18 cellular contexts compared by ENCODE assay signal in genomic region chr6:109374493-109374892, GRCh38. TPM values are rescaled to one million over a fixed set of nuclear protein-coding genes. Genes with fewer than 3 reads are reported as not detected.
A peak's percentile ranks its signal among the peaks of the same experiment; 100 is the strongest.
DNase-seq lines count a peak whose midpoint lies in the region; ATAC-seq and TF ChIP-seq lines count a peak whose summit lies in the region.
"Had no signal": no experiment of that assay in that cellular context is flagged by ENCODE, and none has a peak within 500 bp of the region (broad histone marks: within the 10 kb centered on the region; RNA-seq: fewer than 3 reads in every experiment).

No MANE protein-coding gene starts in this region.

- peaks cover 20 to 71% (median 67%) of the 10 kb centered on the region in 4 donors for H3K4me1 ChIP-seq in esophagus muscularis mucosa

- no peaks in the 10 kb centered on the region for H3K27me3 ChIP-seq in esophagus muscularis mucosa
- H3K27me3 ChIP-seq: BLaER1, hepatocyte, stomach had no signal

- TF ChIP-seq CTCF in esophagus muscularis mucosa (IDR thresholded peaks at IDR 0.05) = no peak

- WGBS in esophagus muscularis mucosa = 82% methylated on average over 4 of the region's 4 CpGs

- peak overlapping the region; percentile 98 for H3K27ac Mint-ChIP-seq in activated CD4-positive, alpha-beta T cell treated with anti-CD3 and anti-CD28 coated beads for 36 hours
- peak overlapping the region in 2 of 3 donors; percentile 28 to 67 for H3K27ac Mint-ChIP-seq in IgD-negative memory B cell
- peak overlapping the region; percentile 27 for H3K27ac Mint-ChIP-seq in activated naive CD8-positive, alpha-beta T cell treated with anti-CD3 and anti-CD28 coated beads, Interleukin-2, amount 10 ng/mL, durations not matched to agents 7 days and 5 days
- peak overlapping the region; percentile 91 to 95 for H3K27ac Mint-ChIP-seq in natural killer cell treated with Interleukin-12 subunit alpha and Interleukin-12 subunit beta and Interleukin-15 and Interleukin-18, amount 100 ng/mL, for 72 hours
- H3K27ac Mint-ChIP-seq: nephron had no signal

- no peaks in the 10 kb centered on the region for H3K9me3 ChIP-seq in esophagus muscularis mucosa
- H3K9me3 ChIP-seq: BLaER1, stomach had no signal

- H3K9me3 Mint-ChIP-seq in activated CD4-positive, alpha-beta T cell treated with anti-CD3 and anti-CD28 coated beads for 36 hours (ENCODE audit: low read depth) = no peaks in the 10 kb centered on the region
- no peaks in the 10 kb centered on the region for H3K9me3 Mint-ChIP-seq in IgD-negative memory B cell
- H3K9me3 Mint-ChIP-seq in activated naive CD8-positive, alpha-beta T cell treated with anti-CD3 and anti-CD28 coated beads, Interleukin-2, amount 10 ng/mL, durations not matched to agents 7 days and 5 days = no peaks in the 10 kb centered on the region
- H3K9me3 Mint-ChIP-seq in natural killer cell treated with Interleukin-12 subunit alpha and Interleukin-12 subunit beta and Interleukin-15 and Interleukin-18, amount 100 ng/mL, for 72 hours = no peaks in the 10 kb centered on the region
- H3K9me3 Mint-ChIP-seq: nephron had no signal

- H3K27ac ChIP-seq in esophagus muscularis mucosa (replicated peaks in 1 of 4) = no peak overlapping the region
- H3K27ac ChIP-seq: BLaER1, hepatocyte, stomach had no signal

- H3K36me3 Mint-ChIP-seq in activated CD4-positive, alpha-beta T cell treated with anti-CD3 and anti-CD28 coated beads for 36 hours (ENCODE audit: low read depth) = peaks cover 86% of the 10 kb centered on the region
- H3K36me3 Mint-ChIP-seq in IgD-negative memory B cell = peaks cover 6% of the 10 kb centered on the region
- H3K36me3 Mint-ChIP-seq in activated naive CD8-positive, alpha-beta T cell treated with anti-CD3 and anti-CD28 coated beads, Interleukin-2, amount 10 ng/mL, durations not matched to agents 7 days and 5 days = peaks cover 59% of the 10 kb centered on the region
- H3K36me3 Mint-ChIP-seq in natural killer cell treated with Interleukin-12 subunit alpha and Interleukin-12 subunit beta and Interleukin-15 and Interleukin-18, amount 100 ng/mL, for 72 hours = peaks cover 65% of the 10 kb centered on the region

- CTCF ChIA-PET in activated CD4-positive, alpha-beta T cell treated with anti-CD3 and anti-CD28 coated beads for 36 hours (lab: Charles Lee) = interaction anchor here (1.3 to 4.9 kb wide), 3 partner anchors 9 to 171 kb away, joined by 5 to 52 read pairs (median 6); partner anchors contain the start of gene CD164

- H3K4me1 Mint-ChIP-seq in activated CD4-positive, alpha-beta T cell treated with anti-CD3 and anti-CD28 coated beads for 36 hours = peaks cover 81% of the 10 kb centered on the region
- H3K4me1 Mint-ChIP-seq in IgD-negative memory B cell = peaks cover 43 to 60% (median 51%) of the 10 kb centered on the region in 3 donors
- peaks cover 59% of the 10 kb centered on the region for H3K4me1 Mint-ChIP-seq in activated naive CD8-positive, alpha-beta T cell treated with anti-CD3 and anti-CD28 coated beads, Interleukin-2, amount 10 ng/mL, durations not matched to agents 7 days and 5 days
- H3K4me1 Mint-ChIP-seq in natural killer cell treated with Interleukin-12 subunit alpha and Interleukin-12 subunit beta and Interleukin-15 and Interleukin-18, amount 100 ng/mL, for 72 hours (ENCODE audit: low read depth in 2 of 2) = peaks cover 66 to 72% of the 10 kb centered on the region in 2 donors

- H3K4me3 ChIP-seq in esophagus muscularis mucosa = no peak overlapping the region
- H3K4me3 ChIP-seq: BLaER1, hepatocyte, stomach had no signal

- H3K4me3 Mint-ChIP-seq in activated CD4-positive, alpha-beta T cell treated with anti-CD3 and anti-CD28 coated beads for 36 hours = peak overlapping the region; percentile 68
- H3K4me3 Mint-ChIP-seq in IgD-negative memory B cell = peak overlapping the region in 2 of 4 donors; percentile 18 to 82
- H3K4me3 Mint-ChIP-seq in activated naive CD8-positive, alpha-beta T cell treated with anti-CD3 and anti-CD28 coated beads, Interleukin-2, amount 10 ng/mL, durations not matched to agents 7 days and 5 days = peak overlapping the region; percentile 44
- peak overlapping the region; percentile 87 for H3K4me3 Mint-ChIP-seq in natural killer cell treated with Interleukin-12 subunit alpha and Interleukin-12 subunit beta and Interleukin-15 and Interleukin-18, amount 100 ng/mL, for 72 hours
- H3K4me3 Mint-ChIP-seq: nephron had no signal

- no peak for DNase-seq in activated CD4-positive, alpha-beta T cell treated with anti-CD3 and anti-CD28 coated beads for 36 hours
- no peak for DNase-seq in activated CD4-positive, alpha-beta T cell treated with anti-CD3 and anti-CD28 coated beads, Interleukin-2, amount 50 U/mL, for 1 hour
- DNase-seq in activated naive CD8-positive, alpha-beta T cell treated with anti-CD3 and anti-CD28 coated beads, Interleukin-2, amount 10 ng/mL, durations not matched to agents 7 days and 5 days = no peak
- DNase-seq in natural killer cell treated with Interleukin-12 subunit alpha and Interleukin-12 subunit beta and Interleukin-15 and Interleukin-18, amount 100 ng/mL, for 72 hours (ENCODE audit: low spot score) = no peak
- no peak for DNase-seq in esophagus muscularis mucosa (ENCODE audit: extremely low spot score)
- DNase-seq: caudate nucleus; effector CD8-positive, alpha-beta T cell; H7; NCI-H1417; NCI-H2171; NCI-H82; stomach had no signal

- intact Hi-C loops in activated CD4-positive, alpha-beta T cell treated with anti-CD3 and anti-CD28 coated beads for 36 hours (cut with DNase I, micrococcal nuclease) = no loop called here
- intact Hi-C loops in esophagus muscularis mucosa (cut with DNase I) = no loop called here

- TF ChIP-seq EP300 in esophagus muscularis mucosa (IDR thresholded peaks at IDR 0.05) = no peak

- POLR2A ChIA-PET in activated CD4-positive, alpha-beta T cell treated with anti-CD3 and anti-CD28 coated beads for 36 hours (lab: Charles Lee) = interaction anchor here (1.3 to 2.6 kb wide), 3 partner anchors 9 to 84 kb away, joined by 3 to 60 read pairs (median 6); partner anchors contain the start of gene CD164
- POLR2A ChIA-PET in activated naive CD8-positive, alpha-beta T cell treated with anti-CD3 and anti-CD28 coated beads, Interleukin-2, amount 10 ng/mL, durations not matched to agents 7 days and 5 days (lab: Charles Lee) = interaction anchor here (1.0 to 4.9 kb wide), 2 partner anchors 8 to 150 kb away, joined by 3 to 39 read pairs; partner anchors contain the start of gene CD164

- H3K36me3 ChIP-seq in esophagus muscularis mucosa = peaks cover 29 to 93% (median 60%) of the 10 kb centered on the region in 4 donors

- no peak for TF ChIP-seq POLR2A in esophagus muscularis mucosa (IDR thresholded peaks at IDR 0.05; ENCODE audit: low read depth)

- ATAC-seq in activated CD4-positive, alpha-beta T cell treated with anti-CD3 and anti-CD28 coated beads for 36 hours = no peak
- no peak for ATAC-seq in activated naive CD8-positive, alpha-beta T cell treated with anti-CD3 and anti-CD28 coated beads, Interleukin-2, amount 10 ng/mL, durations not matched to agents 7 days and 5 days (ENCODE audit: low read depth)
- ATAC-seq in natural killer cell treated with Interleukin-12 subunit alpha and Interleukin-12 subunit beta and Interleukin-15 and Interleukin-18, amount 100 ng/mL, for 72 hours = no peak
- ATAC-seq in GM21529 (IDR thresholded peaks at IDR 0.05; ENCODE audit: unreplicated experiment) (no peak), GM18870 (IDR thresholded peaks at IDR 0.05; ENCODE audit: unreplicated experiment) (no peak)

- H3K27me3 Mint-ChIP-seq in activated CD4-positive, alpha-beta T cell treated with anti-CD3 and anti-CD28 coated beads for 36 hours = no peaks in the 10 kb centered on the region
- H3K27me3 Mint-ChIP-seq in IgD-negative memory B cell = no peaks in the 10 kb centered on the region
- H3K27me3 Mint-ChIP-seq in activated naive CD8-positive, alpha-beta T cell treated with anti-CD3 and anti-CD28 coated beads, Interleukin-2, amount 10 ng/mL, durations not matched to agents 7 days and 5 days = no peaks in the 10 kb centered on the region
- H3K27me3 Mint-ChIP-seq in natural killer cell treated with Interleukin-12 subunit alpha and Interleukin-12 subunit beta and Interleukin-15 and Interleukin-18, amount 100 ng/mL, for 72 hours = no peaks in the 10 kb centered on the region

RNA-seq across cellular contexts. Expression of gene CD164, which starts 7.8 kb away (rescaled TPM):
- total RNA-seq in activated CD4-positive, alpha-beta T cell treated with anti-CD3 and anti-CD28 coated beads for 36 hours = 100 to 1,000 TPM; 209 to 215 TPM
- polyA plus RNA-seq in IgD-negative memory B cell = 215 TPM
- total RNA-seq in activated naive CD8-positive, alpha-beta T cell treated with anti-CD3 and anti-CD28 coated beads, Interleukin-2, amount 10 ng/mL, durations not matched to agents 7 days and 5 days = 100 to 1,000 TPM; 250 to 252 TPM
- total RNA-seq in natural killer cell treated with Interleukin-12 subunit alpha and Interleukin-12 subunit beta and Interleukin-15 and Interleukin-18, amount 100 ng/mL, for 72 hours = 100 to 1,000 TPM; 165 to 300 TPM
- 100 to 1,000 TPM in 3 of 4 donors, 10 to 100 TPM in 1; 94.4 to 139 (median 120) TPM for total RNA-seq in esophagus muscularis mucosa

Comparison
In these comparisons a context has a peak if more than half of its experiments do, and no peak if none do; other contexts are left out.
1. H3K27ac Mint-ChIP-seq: peak in every context shown above with its lines; median percentile 98 in activated CD4-positive, alpha-beta T cell treated with anti-CD3 and anti-CD28 coated beads for 36 hours; 93 in natural killer cell treated with Interleukin-12 subunit alpha and Interleukin-12 subunit beta and Interleukin-15 and Interleukin-18, amount 100 ng/mL, for 72 hours; 48 in IgD-negative memory B cell; 27 in activated naive CD8-positive, alpha-beta T cell treated with anti-CD3 and anti-CD28 coated beads, Interleukin-2, amount 10 ng/mL, durations not matched to agents 7 days and 5 days.